ENCODE assay signal across 8 cellular contexts in genomic region chr17:75412455-75413317, GRCh38. TPM values are rescaled to one million over a fixed set of nuclear protein-coding genes. Genes with fewer than 3 reads are reported as not detected.
DNase-seq lines count a peak whose midpoint lies in the region; ATAC-seq and TF ChIP-seq lines count a peak whose summit lies in the region.

No MANE protein-coding gene starts in this region.

- peak overlapping the region; percentile 31 for H3K4me3 Mint-ChIP-seq in activated CD8-positive, alpha-beta memory T cell treated with anti-CD3 and anti-CD28 coated beads, Interleukin-2, amount 10 ng/mL, durations not matched to agents 7 days and 5 days
- H3K4me3 Mint-ChIP-seq in stimulated activated naive B cell treated with anti-CD40 and anti-IgM and Interleukin-4, amounts not matched to agents 10 μg/mL and 1 μg/mL and 100 μg/mL, for 72 hours: peak overlapping the region; percentile 46 to 69

- 0 out of 2 replicates have a peak overlapping the region, but pooled peaks have one; percentile 19 for H3K9ac ChIP-seq in HUES64 (ENCODE audit: low read depth, low read length)

- WGBS in HUES64: 2% methylated on average over 7 of the region's 8 CpGs

- H3K4me3 ChIP-seq in HUES64 (ENCODE audit: low read length): no peak overlapping the region
- H3K4me3 ChIP-seq in epithelial cell of proximal tubule (ENCODE audit: low read depth, low read length): no peak overlapping the region

- DNase-seq in GF-D8 (lab: John Stamatoyannopoulos, UW) (peak; percentile 53), NOMO-1 treated with DMSO at 0.1 percent for 48 hours (lab: John Stamatoyannopoulos, UW; ENCODE audit: unreplicated experiment) (peak; percentile 71), epithelial cell of proximal tubule (ENCODE audit: low read depth) (no peak), myocyte (ENCODE audit: low read depth) (peak; percentile 75)
- peak; percentile 83 for DNase-seq in activated CD8-positive, alpha-beta memory T cell treated with anti-CD3 and anti-CD28 coated beads, Interleukin-2, amount 10 ng/mL, durations not matched to agents 7 days and 5 days
- DNase-seq in stimulated activated naive B cell treated with anti-CD40 and anti-IgM and Interleukin-4, amounts not matched to agents 10 μg/mL and 1 μg/mL and 100 μg/mL, for 72 hours: peak; percentile 73

- CTCF ChIA-PET in activated CD8-positive, alpha-beta memory T cell treated with anti-CD3 and anti-CD28 coated beads, Interleukin-2, amount 10 ng/mL, durations not matched to agents 7 days and 5 days (lab: Charles Lee): interaction anchor here (0.6 to 2.3 kb wide), 55 partner anchors 9 to 474 kb away, joined by 3 to 36 read pairs (median 5); partner anchors contain the start of genes GGA3, MIF4GD, MRPS7 and NT5C

- H3K9me3 Mint-ChIP-seq in activated CD8-positive, alpha-beta memory T cell treated with anti-CD3 and anti-CD28 coated beads, Interleukin-2, amount 10 ng/mL, durations not matched to agents 7 days and 5 days (ENCODE audit: low read depth): no peaks in the 10 kb centered on the region
- H3K9me3 Mint-ChIP-seq in stimulated activated naive B cell treated with anti-CD40 and anti-IgM and Interleukin-4, amounts not matched to agents 10 μg/mL and 1 μg/mL and 100 μg/mL, for 72 hours: no peaks in the 10 kb centered on the region

- H3K27me3 ChIP-seq in HUES64 (ENCODE audit: insufficient read depth, low read length): no peaks in the 10 kb centered on the region

- H3K4me1 ChIP-seq in HUES64 (ENCODE audit: insufficient read depth, low read length): peaks cover 4% of the 10 kb centered on the region; the same call in 1 of the 2 replicates

- peaks cover 27% of the 10 kb centered on the region for H3K4me1 Mint-ChIP-seq in activated CD8-positive, alpha-beta memory T cell treated with anti-CD3 and anti-CD28 coated beads, Interleukin-2, amount 10 ng/mL, durations not matched to agents 7 days and 5 days
- H3K4me1 Mint-ChIP-seq in stimulated activated naive B cell treated with anti-CD40 and anti-IgM and Interleukin-4, amounts not matched to agents 10 μg/mL and 1 μg/mL and 100 μg/mL, for 72 hours: peaks cover 19 to 35% of the 10 kb centered on the region in 2 donors

- no peaks in the 10 kb centered on the region for H3K36me3 Mint-ChIP-seq in activated CD8-positive, alpha-beta memory T cell treated with anti-CD3 and anti-CD28 coated beads, Interleukin-2, amount 10 ng/mL, durations not matched to agents 7 days and 5 days
- no peaks in the 10 kb centered on the region for H3K36me3 Mint-ChIP-seq in stimulated activated naive B cell treated with anti-CD40 and anti-IgM and Interleukin-4, amounts not matched to agents 10 μg/mL and 1 μg/mL and 100 μg/mL, for 72 hours

- H3K9me3 ChIP-seq in HUES64 (ENCODE audit: insufficient read depth, low read depth, low read length): no peaks in the 10 kb centered on the region

- no peaks in the 10 kb centered on the region for H3K36me3 ChIP-seq in HUES64 (ENCODE audit: insufficient read depth, low read length)

- peak; percentile 90 for ATAC-seq in activated CD8-positive, alpha-beta memory T cell treated with anti-CD3 and anti-CD28 coated beads, Interleukin-2, amount 10 ng/mL, durations not matched to agents 7 days and 5 days
- peak; percentile 87 to 88 for ATAC-seq in stimulated activated naive B cell treated with anti-CD40 and anti-IgM and Interleukin-4, amounts not matched to agents 10 μg/mL and 1 μg/mL and 100 μg/mL, for 72 hours (replicated peaks)
- ATAC-seq in HG02884 (IDR thresholded peaks at IDR 0.05; ENCODE audit: unreplicated experiment): no peak

- no peak overlapping the region for H3K27ac ChIP-seq in HUES64 (ENCODE audit: low read depth, low read length)

- H3K27ac Mint-ChIP-seq in activated CD8-positive, alpha-beta memory T cell treated with anti-CD3 and anti-CD28 coated beads, Interleukin-2, amount 10 ng/mL, durations not matched to agents 7 days and 5 days: peak overlapping the region; percentile 66
- H3K27ac Mint-ChIP-seq in stimulated activated naive B cell treated with anti-CD40 and anti-IgM and Interleukin-4, amounts not matched to agents 10 μg/mL and 1 μg/mL and 100 μg/mL, for 72 hours: peak overlapping the region; percentile 42

- peaks cover 16% of the 10 kb centered on the region for H3K27me3 Mint-ChIP-seq in activated CD8-positive, alpha-beta memory T cell treated with anti-CD3 and anti-CD28 coated beads, Interleukin-2, amount 10 ng/mL, durations not matched to agents 7 days and 5 days
- H3K27me3 Mint-ChIP-seq in stimulated activated naive B cell treated with anti-CD40 and anti-IgM and Interleukin-4, amounts not matched to agents 10 μg/mL and 1 μg/mL and 100 μg/mL, for 72 hours: no peaks in the 10 kb centered on the region

- TF ChIP-seq CTCF in epithelial cell of proximal tubule (conservative IDR thresholded peaks at IDR 0.05; ENCODE audit: low read depth, low read length): peak; percentile 91

RNA-seq across cellular contexts. Expression of gene GRB2, which starts 7.2 kb away (rescaled TPM):
- 58.3 TPM for polyA plus RNA-seq in HUES64 (2013, experiment 1 of 2)
- polyA plus RNA-seq in HUES64 (2013, experiment 2 of 2): 53.7 TPM
- 100 to 1,000 TPM; 138 to 179 TPM for total RNA-seq in activated CD8-positive, alpha-beta memory T cell treated with anti-CD3 and anti-CD28 coated beads, Interleukin-2, amount 10 ng/mL, durations not matched to agents 7 days and 5 days
- total RNA-seq in epithelial cell of proximal tubule (77.5 and 82.8 TPM in 2 replicates), myocyte (125 and 138 TPM in 2 replicates)
- polyA plus RNA-seq in myocyte (2012): 109 TPM

RNA-seq across cellular contexts. Expression of gene TMEM94, which starts 43.7 kb away (rescaled TPM):
- 35.3 TPM for polyA plus RNA-seq in HUES64 (2013, experiment 1 of 2)
- 46.3 TPM for polyA plus RNA-seq in HUES64 (2013, experiment 2 of 2)
- 100 to 1,000 TPM in 1 of 2 experiments, 10 to 100 TPM in 1; 83.7 to 106 TPM for total RNA-seq in activated CD8-positive, alpha-beta memory T cell treated with anti-CD3 and anti-CD28 coated beads, Interleukin-2, amount 10 ng/mL, durations not matched to agents 7 days and 5 days
- total RNA-seq in epithelial cell of proximal tubule (22.1 and 65.3 TPM in 2 replicates), myocyte (73.0 and 80.0 TPM in 2 replicates)
- polyA plus RNA-seq in myocyte (2012): 48.7 TPM
